18 cellular contexts compared by ENCODE assay signal in the genomic region with DNA sequence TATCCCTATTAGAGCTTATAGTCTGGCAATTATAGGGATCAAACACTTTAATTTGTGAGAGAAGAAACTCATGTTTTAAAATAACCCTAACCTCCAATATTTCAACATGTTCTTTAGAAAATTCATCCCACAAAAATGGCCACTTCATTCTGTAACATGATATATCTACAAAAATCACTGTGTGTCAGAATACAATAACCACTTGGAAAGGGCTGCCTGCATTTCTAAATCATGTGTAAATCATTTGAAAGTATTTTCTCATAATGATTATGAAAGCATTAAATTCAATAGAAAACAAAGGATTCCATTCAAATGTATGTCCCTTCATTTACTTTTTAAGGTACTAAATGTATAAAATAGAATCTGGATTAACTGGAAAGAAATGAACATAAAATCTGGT.
A peak's percentile ranks its signal among the peaks of the same experiment; 100 is the strongest.
DNase-seq lines count a peak whose midpoint lies in the region; TF ChIP-seq lines count a peak whose summit lies in the region.
"Had no signal": no experiment of that assay in that cellular context is flagged by ENCODE, and none has a peak within 500 bp of the region (broad histone marks: within the 10 kb centered on the region; RNA-seq: fewer than 3 reads in every experiment).

No MANE protein-coding gene starts in this region.

- H3K4me3 ChIP-seq in osteoblast (ENCODE audit: insufficient read depth, low read length): no peak overlapping the region

- H3K9me3 ChIP-seq in osteoblast (ENCODE audit: low read depth, low read length): no peaks in the 10 kb centered on the region

- no peaks in the 10 kb centered on the region for H4K20me1 ChIP-seq in osteoblast (ENCODE audit: insufficient read depth, low read length)

- peaks cover 2 to 8% (median 6%) of the 10 kb centered on the region in 3 donors for H3K27me3 Mint-ChIP-seq in CD14-positive monocyte (ENCODE audit: low read depth in 3 of 3)
- H3K27me3 Mint-ChIP-seq: type B pancreatic cell had no signal

- H3K4me2 ChIP-seq in osteoblast (ENCODE audit: insufficient read depth, low read length): peak overlapping the region; percentile 46

- no peak for TF ChIP-seq CTCF in osteoblast (IDR thresholded peaks at IDR 0.05; ENCODE audit: extremely low read depth, low read depth, low read length)
- no peak for TF ChIP-seq CTCF in CD14-positive monocyte (IDR thresholded peaks at IDR 0.05)

- H3K36me3 Mint-ChIP-seq in CD14-positive monocyte: no peaks in the 10 kb centered on the region
- H3K36me3 Mint-ChIP-seq: brain; CD4-positive, alpha-beta memory T cell had no signal

- H3K27ac ChIP-seq in osteoblast (ENCODE audit: low read depth, low read length): peak overlapping the region; percentile 94
- H3K27ac ChIP-seq: 22Rv1 had no signal

- H3K4me1 Mint-ChIP-seq in CD14-positive monocyte: no peaks in the 10 kb centered on the region
- H3K4me1 Mint-ChIP-seq: activated CD4-positive, alpha-beta T cell treated with anti-CD3 and anti-CD28 coated beads, Interleukin-2, amount 10 ng/mL, durations not matched to agents 7 days and 5 days; CD4-positive, alpha-beta memory T cell had no signal

- peak; percentile 17 for DNase-seq in DMS79 treated with DMSO at 0.1 percent for 48 hours (lab: John Stamatoyannopoulos, UW)
- no peak for DNase-seq in DMS79 (lab: John Stamatoyannopoulos, UW)
- DNase-seq in NCI-H69 (lab: John Stamatoyannopoulos, UW): peak; percentile 16
- peak; percentile 66 for DNase-seq in dedifferentiated amniotic fluid mesenchymal stem cell (ENCODE audit: extremely low spot score)
- no peak for DNase-seq in osteoblast (ENCODE audit: insufficient read length, low spot score, missing footprints)
- no peak for DNase-seq in NCI-H128 (lab: John Stamatoyannopoulos, UW; ENCODE audit: unreplicated experiment)
- DNase-seq in globus pallidus (ENCODE audit: low spot score): no peak
- no peak for DNase-seq in CD14-positive monocyte (ENCODE audit: low spot score)
- DNase-seq: activated CD4-positive, alpha-beta T cell treated with anti-CD3 and anti-CD28 coated beads, Interleukin-2, amount 10 ng/mL, durations not matched to agents 7 days and 5 days; activated naive CD4-positive, alpha-beta T cell treated with Interleukin-2 at 50 U/mL for 16 hours; activated T-cell treated with anti-CD3 and anti-CD28 coated beads for 4 hours; CD4-positive, alpha-beta memory T cell; NCI-H2029; NCI-H526 had no signal

- no peaks in the 10 kb centered on the region for H3K27me3 ChIP-seq in osteoblast (ENCODE audit: insufficient read depth, low read length)

- H3K27ac Mint-ChIP-seq in CD14-positive monocyte: no peak overlapping the region
- H3K27ac Mint-ChIP-seq: activated CD4-positive, alpha-beta T cell treated with anti-CD3 and anti-CD28 coated beads, Interleukin-2, amount 10 ng/mL, durations not matched to agents 7 days and 5 days; CD4-positive, alpha-beta memory T cell; stimulated activated naive CD8-positive, alpha-beta T cell treated with anti-CD3 and anti-CD28 coated beads, Interleukin-15, Interleukin-2, amounts not matched to agents 100 ng/mL and 50 ng/mL, for 24 hours; type B pancreatic cell had no signal

- no peak overlapping the region for H3K4me3 Mint-ChIP-seq in CD14-positive monocyte
- H3K4me3 Mint-ChIP-seq: activated CD4-positive, alpha-beta T cell treated with anti-CD3 and anti-CD28 coated beads, Interleukin-2, amount 10 ng/mL, durations not matched to agents 7 days and 5 days; brain; CD4-positive, alpha-beta memory T cell; stimulated activated naive CD8-positive, alpha-beta T cell treated with anti-CD3 and anti-CD28 coated beads, Interleukin-15, Interleukin-2, amounts not matched to agents 100 ng/mL and 50 ng/mL, for 24 hours; type B pancreatic cell had no signal

- H3K4me1 ChIP-seq in osteoblast (ENCODE audit: insufficient read depth, low read length): peaks cover 22% of the 10 kb centered on the region

- no peak overlapping the region for H2AFZ ChIP-seq in osteoblast (ENCODE audit: low read length)

- peaks cover 7% of the 10 kb centered on the region for H3K79me2 ChIP-seq in osteoblast (ENCODE audit: insufficient read depth, low read length)

- H3K36me3 ChIP-seq in osteoblast (ENCODE audit: insufficient read depth, low read length): no peaks in the 10 kb centered on the region

- intact Hi-C loops in CD14-positive monocyte (cut with micrococcal nuclease): no loop called here

- H3K9me3 Mint-ChIP-seq in CD14-positive monocyte: peaks cover 0 to 2% (median 0%) of the 10 kb centered on the region in 7 donors
- H3K9me3 Mint-ChIP-seq: activated CD4-positive, alpha-beta T cell treated with anti-CD3 and anti-CD28 coated beads, Interleukin-2, amount 10 ng/mL, durations not matched to agents 7 days and 5 days; CD4-positive, alpha-beta memory T cell; stimulated activated naive CD8-positive, alpha-beta T cell treated with anti-CD3 and anti-CD28 coated beads, Interleukin-15, Interleukin-2, amounts not matched to agents 100 ng/mL and 50 ng/mL, for 24 hours; type B pancreatic cell had no signal

Comparison
In these comparisons a context has a peak if more than half of its experiments do, and no peak if none do; other contexts are left out.
1. DNase-seq: peak in DMS79 treated with DMSO at 0.1 percent for 48 hours (single experiment), NCI-H69 (single experiment) and dedifferentiated amniotic fluid mesenchymal stem cell (single experiment); none in DMS79 (single experiment), osteoblast (single experiment), NCI-H128 (single experiment), globus pallidus (single experiment) and CD14-positive monocyte (single experiment).